In genomic region chr6:29737707-29738630, GRCh38 we compare ENCODE assay signal across 8 cellular contexts. TPM values are rescaled to one million over a fixed set of nuclear protein-coding genes. Genes with fewer than 3 reads are reported as not detected.
A peak's percentile ranks its signal among the peaks of the same experiment; 100 is the strongest.
DNase-seq lines count a peak whose midpoint lies in the region; ATAC-seq lines count a peak whose summit lies in the region.

No MANE protein-coding gene starts in this region.

- ATAC-seq in left lobe of liver (peak; percentile 99), HG03045 (IDR thresholded peaks at IDR 0.05; ENCODE audit: unreplicated experiment) (no peak)

- DNase-seq in SIG-M5 treated with dmso at 0.1 percent for 504 hours (lab: John Stamatoyannopoulos, UW; ENCODE audit: unreplicated experiment) (peak; percentile 52), SIG-M5 (lab: John Stamatoyannopoulos, UW) (no peak), NCI-H1417 treated with DMSO at 0.1 percent for 48 hours (lab: John Stamatoyannopoulos, UW) (peak; percentile 4), left lobe of liver (ENCODE audit: low spot score) (peak; percentile 69)
- peak; percentile 49 for DNase-seq in activated CD4-positive, CD25-positive, alpha-beta regulatory T cell treated with anti-CD3 and anti-CD28 coated beads, Interleukin-2, amount 50 U/mL, for 72 hours
- DNase-seq in central memory CD4-positive, alpha-beta T cell, result peak; percentile 68
- peak; percentile 31 to 58 (median 56) for DNase-seq in stimulated activated CD4-positive, alpha-beta T cell treated with anti-CD3 and anti-CD28 coated beads, TNF-alpha, amount 100 ng/mL, for 24 hours (ENCODE audit: low read depth in 3 of 3)

RNA-seq across cellular contexts. Expression of gene HLA-F, which starts 14.7 kb away (rescaled TPM):
- total RNA-seq in left lobe of liver, result 30.6 TPM

RNA-seq across cellular contexts. Expression of gene ZFP57, which starts 57.0 kb away (rescaled TPM):
- total RNA-seq in left lobe of liver, result not detected
